In the genomic region with DNA sequence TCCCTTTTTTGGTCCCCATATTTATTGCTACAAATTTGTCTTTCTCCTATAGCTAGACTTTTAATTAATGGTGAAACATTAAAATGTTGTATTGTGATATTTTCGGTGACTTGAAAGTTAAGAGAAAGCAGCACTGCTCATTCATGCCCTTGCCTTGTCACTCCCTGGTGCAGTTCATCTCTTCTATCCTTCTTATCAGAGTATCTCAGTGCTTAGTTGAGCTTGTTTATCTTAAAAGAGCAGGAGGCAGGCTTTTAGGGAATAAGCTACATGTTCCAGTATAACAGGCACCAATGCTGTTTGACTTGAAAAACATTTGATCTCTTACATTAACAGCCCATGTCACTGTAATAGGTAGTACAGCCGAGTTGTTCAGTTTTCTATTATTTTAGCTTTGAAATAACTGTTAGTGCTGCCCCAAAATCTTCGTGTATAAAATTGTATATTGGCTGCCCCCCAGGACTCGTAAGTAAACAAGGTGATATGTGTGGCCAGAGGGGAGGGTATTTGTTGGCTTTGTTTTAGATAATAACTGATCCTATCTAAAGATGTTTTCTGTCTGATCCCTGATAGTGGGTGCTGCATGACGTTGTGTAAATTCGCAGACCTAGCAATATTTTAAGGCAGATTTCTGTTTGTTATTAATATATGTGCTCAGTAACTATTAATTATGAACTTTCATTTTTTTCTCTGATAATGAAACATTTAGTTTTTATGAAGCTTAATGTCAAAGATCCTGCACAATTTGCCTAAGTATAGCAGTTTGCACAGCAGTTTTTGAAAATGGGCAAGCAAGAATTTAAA, we compare ENCODE assay signal across 1 cellular context.
TF ChIP-seq lines count a peak whose summit lies in the region.

No MANE protein-coding gene starts in this region.

TF ChIP-seq in K562, 482 proteins besides CTCF, POLR2A, EP300 and RAD21 (continued from another document and continues in another):
- TF ChIP-seq SMAD2 (IDR thresholded peaks at IDR 0.05; ENCODE audit: low read depth, low read length) (no peak), HDAC2 (IDR thresholded peaks at IDR 0.05) (peak; percentile 43; the same call in 1 of the 2 replicates), STAT5A (IDR thresholded peaks at IDR 0.05; ENCODE audit: borderline replicate concordance, low read length) (peak; percentile 51; the same call in 1 of the 2 replicates), LCOR (CRISPR knock-in tag; IDR thresholded peaks at IDR 0.05) (no peak), ZNF354B (CRISPR knock-in tag; IDR thresholded peaks at IDR 0.05) (no peak), FOSL1 (tag; conservative IDR thresholded peaks at IDR 0.05) (0 out of 2 replicates have a peak, but pooled peaks have one; percentile 25), ZBTB17 (CRISPR knock-in tag; IDR thresholded peaks at IDR 0.05) (no peak), MTA2 (IDR thresholded peaks at IDR 0.05; ENCODE audit: low read depth) (peak; percentile 78), HOXB6 (CRISPR knock-in tag; IDR thresholded peaks at IDR 0.05; ENCODE audit: borderline replicate concordance) (no peak), TCF3 (CRISPR knock-in tag; IDR thresholded peaks at IDR 0.05) (peak; percentile 83), CBFA2T3 (IDR thresholded peaks at IDR 0.05) (peak; percentile 86), DPF2 (IDR thresholded peaks at IDR 0.05) (peak; percentile 92), NFIC (IDR thresholded peaks at IDR 0.05) (peak; percentile 29; the same call in 1 of the 2 replicates), ZFPM2 (CRISPR knock-in tag; IDR thresholded peaks at IDR 0.05) (no peak), TEAD4 (IDR thresholded peaks at IDR 0.05; ENCODE audit: low read length) (peak; percentile 83), TEAD4 (CRISPR knock-in tag; IDR thresholded peaks at IDR 0.05; ENCODE audit: borderline replicate concordance) (no peak), MEIS2 (IDR thresholded peaks at IDR 0.05; ENCODE audit: partially characterized antibody) (peak; percentile 37), ARID1B (IDR thresholded peaks at IDR 0.05) (peak; percentile 92), SMC3 (conservative IDR thresholded peaks at IDR 0.05; ENCODE audit: insufficient read depth, low read depth, low read length) (no peak), CREM (IDR thresholded peaks at IDR 0.05; ENCODE audit: low read depth) (0 out of 2 replicates have a peak, but pooled peaks have one; percentile 16), ZNF561 (CRISPR knock-in tag; conservative IDR thresholded peaks at IDR 0.05) (no peak), HDAC3 (IDR thresholded peaks at IDR 0.05; ENCODE audit: borderline replicate concordance, partially characterized antibody) (peak; percentile 35), KDM1A (IDR thresholded peaks at IDR 0.05) (peak; percentile 20 to 30; a peak in 1 of 4 replicates), MTA1 (IDR thresholded peaks at IDR 0.05; ENCODE audit: borderline replicate concordance) (peak; percentile 73; the same call in 1 of the 2 replicates), PHF21A (IDR thresholded peaks at IDR 0.05; ENCODE audit: borderline replicate concordance, low read depth) (no peak), MAFF (IDR thresholded peaks at IDR 0.05; ENCODE audit: low read length) (no peak), CTBP1 (IDR thresholded peaks at IDR 0.05; ENCODE audit: borderline replicate concordance) (peak; percentile 63), JUND (IDR thresholded peaks at IDR 0.05; ENCODE audit: borderline replicate concordance, low read depth, low read length) (peak; percentile 29; the same call in 1 of the 2 replicates), JUND (tag; IDR thresholded peaks at IDR 0.05; ENCODE audit: borderline replicate concordance, low read depth, low read length) (no peak), STAT5B (CRISPR knock-in tag; IDR thresholded peaks at IDR 0.05) (no peak), ADNP (tag; IDR thresholded peaks at IDR 0.05) (0 out of 2 replicates have a peak, but pooled peaks have one; percentile 3), POLR2AphosphoS5 (IDR thresholded peaks at IDR 0.05; ENCODE audit: control insufficient read depth, insufficient read depth, low read depth, low read length) (peak; percentile 28; the same call in 1 of the 2 replicates), GATAD2B (IDR thresholded peaks at IDR 0.05; ENCODE audit: borderline replicate concordance) (0 out of 2 replicates have a peak, but pooled peaks have one; percentile 84), RCOR1 (IDR thresholded peaks at IDR 0.05; ENCODE audit: borderline replicate concordance in 1 of 2, low read depth in 2 of 2, low read length in 2 of 2) (peak in 1 of 2 experiments; percentile 81; a peak in 2 of 4 replicates)
- TF ChIP-seq, protein P1, sequence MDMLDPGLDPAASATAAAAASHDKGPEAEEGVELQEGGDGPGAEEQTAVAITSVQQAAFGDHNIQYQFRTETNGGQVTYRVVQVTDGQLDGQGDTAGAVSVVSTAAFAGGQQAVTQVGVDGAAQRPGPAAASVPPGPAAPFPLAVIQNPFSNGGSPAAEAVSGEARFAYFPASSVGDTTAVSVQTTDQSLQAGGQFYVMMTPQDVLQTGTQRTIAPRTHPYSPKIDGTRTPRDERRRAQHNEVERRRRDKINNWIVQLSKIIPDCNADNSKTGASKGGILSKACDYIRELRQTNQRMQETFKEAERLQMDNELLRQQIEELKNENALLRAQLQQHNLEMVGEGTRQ (CRISPR knock-in tag; IDR thresholded peaks at IDR 0.05), result no peak
- TF ChIP-seq, protein P2, sequence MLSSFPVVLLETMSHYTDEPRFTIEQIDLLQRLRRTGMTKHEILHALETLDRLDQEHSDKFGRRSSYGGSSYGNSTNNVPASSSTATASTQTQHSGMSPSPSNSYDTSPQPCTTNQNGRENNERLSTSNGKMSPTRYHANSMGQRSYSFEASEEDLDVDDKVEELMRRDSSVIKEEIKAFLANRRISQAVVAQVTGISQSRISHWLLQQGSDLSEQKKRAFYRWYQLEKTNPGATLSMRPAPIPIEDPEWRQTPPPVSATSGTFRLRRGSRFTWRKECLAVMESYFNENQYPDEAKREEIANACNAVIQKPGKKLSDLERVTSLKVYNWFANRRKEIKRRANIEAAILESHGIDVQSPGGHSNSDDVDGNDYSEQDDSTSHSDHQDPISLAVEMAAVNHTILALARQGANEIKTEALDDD (IDR thresholded peaks at IDR 0.05), result peak; percentile 91
- TF ChIP-seq, protein P3, sequence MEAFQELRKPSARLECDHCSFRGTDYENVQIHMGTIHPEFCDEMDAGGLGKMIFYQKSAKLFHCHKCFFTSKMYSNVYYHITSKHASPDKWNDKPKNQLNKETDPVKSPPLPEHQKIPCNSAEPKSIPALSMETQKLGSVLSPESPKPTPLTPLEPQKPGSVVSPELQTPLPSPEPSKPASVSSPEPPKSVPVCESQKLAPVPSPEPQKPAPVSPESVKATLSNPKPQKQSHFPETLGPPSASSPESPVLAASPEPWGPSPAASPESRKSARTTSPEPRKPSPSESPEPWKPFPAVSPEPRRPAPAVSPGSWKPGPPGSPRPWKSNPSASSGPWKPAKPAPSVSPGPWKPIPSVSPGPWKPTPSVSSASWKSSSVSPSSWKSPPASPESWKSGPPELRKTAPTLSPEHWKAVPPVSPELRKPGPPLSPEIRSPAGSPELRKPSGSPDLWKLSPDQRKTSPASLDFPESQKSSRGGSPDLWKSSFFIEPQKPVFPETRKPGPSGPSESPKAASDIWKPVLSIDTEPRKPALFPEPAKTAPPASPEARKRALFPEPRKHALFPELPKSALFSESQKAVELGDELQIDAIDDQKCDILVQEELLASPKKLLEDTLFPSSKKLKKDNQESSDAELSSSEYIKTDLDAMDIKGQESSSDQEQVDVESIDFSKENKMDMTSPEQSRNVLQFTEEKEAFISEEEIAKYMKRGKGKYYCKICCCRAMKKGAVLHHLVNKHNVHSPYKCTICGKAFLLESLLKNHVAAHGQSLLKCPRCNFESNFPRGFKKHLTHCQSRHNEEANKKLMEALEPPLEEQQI (IDR thresholded peaks at IDR 0.05), result 0 out of 2 replicates have a peak, but pooled peaks have one; percentile 46
- TF ChIP-seq, protein P4, sequence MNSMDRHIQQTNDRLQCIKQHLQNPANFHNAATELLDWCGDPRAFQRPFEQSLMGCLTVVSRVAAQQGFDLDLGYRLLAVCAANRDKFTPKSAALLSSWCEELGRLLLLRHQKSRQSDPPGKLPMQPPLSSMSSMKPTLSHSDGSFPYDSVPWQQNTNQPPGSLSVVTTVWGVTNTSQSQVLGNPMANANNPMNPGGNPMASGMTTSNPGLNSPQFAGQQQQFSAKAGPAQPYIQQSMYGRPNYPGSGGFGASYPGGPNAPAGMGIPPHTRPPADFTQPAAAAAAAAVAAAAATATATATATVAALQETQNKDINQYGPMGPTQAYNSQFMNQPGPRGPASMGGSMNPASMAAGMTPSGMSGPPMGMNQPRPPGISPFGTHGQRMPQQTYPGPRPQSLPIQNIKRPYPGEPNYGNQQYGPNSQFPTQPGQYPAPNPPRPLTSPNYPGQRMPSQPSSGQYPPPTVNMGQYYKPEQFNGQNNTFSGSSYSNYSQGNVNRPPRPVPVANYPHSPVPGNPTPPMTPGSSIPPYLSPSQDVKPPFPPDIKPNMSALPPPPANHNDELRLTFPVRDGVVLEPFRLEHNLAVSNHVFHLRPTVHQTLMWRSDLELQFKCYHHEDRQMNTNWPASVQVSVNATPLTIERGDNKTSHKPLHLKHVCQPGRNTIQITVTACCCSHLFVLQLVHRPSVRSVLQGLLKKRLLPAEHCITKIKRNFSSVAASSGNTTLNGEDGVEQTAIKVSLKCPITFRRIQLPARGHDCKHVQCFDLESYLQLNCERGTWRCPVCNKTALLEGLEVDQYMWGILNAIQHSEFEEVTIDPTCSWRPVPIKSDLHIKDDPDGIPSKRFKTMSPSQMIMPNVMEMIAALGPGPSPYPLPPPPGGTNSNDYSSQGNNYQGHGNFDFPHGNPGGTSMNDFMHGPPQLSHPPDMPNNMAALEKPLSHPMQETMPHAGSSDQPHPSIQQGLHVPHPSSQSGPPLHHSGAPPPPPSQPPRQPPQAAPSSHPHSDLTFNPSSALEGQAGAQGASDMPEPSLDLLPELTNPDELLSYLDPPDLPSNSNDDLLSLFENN (IDR thresholded peaks at IDR 0.05; ENCODE audit: low read depth in 2 of 2, low read length in 2 of 2), result 0 out of 4 replicates have a peak, but pooled peaks of 1 of the 2 experiments have one; percentile 32
- TF ChIP-seq, protein P5, sequence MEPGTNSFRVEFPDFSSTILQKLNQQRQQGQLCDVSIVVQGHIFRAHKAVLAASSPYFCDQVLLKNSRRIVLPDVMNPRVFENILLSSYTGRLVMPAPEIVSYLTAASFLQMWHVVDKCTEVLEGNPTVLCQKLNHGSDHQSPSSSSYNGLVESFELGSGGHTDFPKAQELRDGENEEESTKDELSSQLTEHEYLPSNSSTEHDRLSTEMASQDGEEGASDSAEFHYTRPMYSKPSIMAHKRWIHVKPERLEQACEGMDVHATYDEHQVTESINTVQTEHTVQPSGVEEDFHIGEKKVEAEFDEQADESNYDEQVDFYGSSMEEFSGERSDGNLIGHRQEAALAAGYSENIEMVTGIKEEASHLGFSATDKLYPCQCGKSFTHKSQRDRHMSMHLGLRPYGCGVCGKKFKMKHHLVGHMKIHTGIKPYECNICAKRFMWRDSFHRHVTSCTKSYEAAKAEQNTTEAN (CRISPR knock-in tag; IDR thresholded peaks at IDR 0.05), result no peak
- TF ChIP-seq, protein P6, sequence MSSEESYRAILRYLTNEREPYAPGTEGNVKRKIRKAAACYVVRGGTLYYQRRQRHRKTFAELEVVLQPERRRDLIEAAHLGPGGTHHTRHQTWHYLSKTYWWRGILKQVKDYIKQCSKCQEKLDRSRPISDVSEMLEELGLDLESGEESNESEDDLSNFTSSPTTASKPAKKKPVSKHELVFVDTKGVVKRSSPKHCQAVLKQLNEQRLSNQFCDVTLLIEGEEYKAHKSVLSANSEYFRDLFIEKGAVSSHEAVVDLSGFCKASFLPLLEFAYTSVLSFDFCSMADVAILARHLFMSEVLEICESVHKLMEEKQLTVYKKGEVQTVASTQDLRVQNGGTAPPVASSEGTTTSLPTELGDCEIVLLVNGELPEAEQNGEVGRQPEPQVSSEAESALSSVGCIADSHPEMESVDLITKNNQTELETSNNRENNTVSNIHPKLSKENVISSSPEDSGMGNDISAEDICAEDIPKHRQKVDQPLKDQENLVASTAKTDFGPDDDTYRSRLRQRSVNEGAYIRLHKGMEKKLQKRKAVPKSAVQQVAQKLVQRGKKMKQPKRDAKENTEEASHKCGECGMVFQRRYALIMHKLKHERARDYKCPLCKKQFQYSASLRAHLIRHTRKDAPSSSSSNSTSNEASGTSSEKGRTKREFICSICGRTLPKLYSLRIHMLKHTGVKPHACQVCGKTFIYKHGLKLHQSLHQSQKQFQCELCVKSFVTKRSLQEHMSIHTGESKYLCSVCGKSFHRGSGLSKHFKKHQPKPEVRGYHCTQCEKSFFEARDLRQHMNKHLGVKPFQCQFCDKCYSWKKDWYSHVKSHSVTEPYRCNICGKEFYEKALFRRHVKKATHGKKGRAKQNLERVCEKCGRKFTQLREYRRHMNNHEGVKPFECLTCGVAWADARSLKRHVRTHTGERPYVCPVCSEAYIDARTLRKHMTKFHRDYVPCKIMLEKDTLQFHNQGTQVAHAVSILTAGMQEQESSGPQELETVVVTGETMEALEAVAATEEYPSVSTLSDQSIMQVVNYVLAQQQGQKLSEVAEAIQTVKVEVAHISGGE (CRISPR knock-in tag; IDR thresholded peaks at IDR 0.05), result no peak
- TF ChIP-seq, protein P7, sequence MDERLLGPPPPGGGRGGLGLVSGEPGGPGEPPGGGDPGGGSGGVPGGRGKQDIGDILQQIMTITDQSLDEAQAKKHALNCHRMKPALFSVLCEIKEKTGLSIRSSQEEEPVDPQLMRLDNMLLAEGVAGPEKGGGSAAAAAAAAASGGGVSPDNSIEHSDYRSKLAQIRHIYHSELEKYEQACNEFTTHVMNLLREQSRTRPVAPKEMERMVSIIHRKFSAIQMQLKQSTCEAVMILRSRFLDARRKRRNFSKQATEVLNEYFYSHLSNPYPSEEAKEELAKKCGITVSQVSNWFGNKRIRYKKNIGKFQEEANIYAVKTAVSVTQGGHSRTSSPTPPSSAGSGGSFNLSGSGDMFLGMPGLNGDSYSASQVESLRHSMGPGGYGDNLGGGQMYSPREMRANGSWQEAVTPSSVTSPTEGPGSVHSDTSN (CRISPR knock-in tag; IDR thresholded peaks at IDR 0.05; ENCODE audit: low read depth), result no peak
- TF ChIP-seq, protein P7 (tag; conservative IDR thresholded peaks at IDR 0.05; ENCODE audit: low read depth), result 0 out of 2 replicates have a peak, but pooled peaks have one; percentile 10
- TF ChIP-seq, protein P8, sequence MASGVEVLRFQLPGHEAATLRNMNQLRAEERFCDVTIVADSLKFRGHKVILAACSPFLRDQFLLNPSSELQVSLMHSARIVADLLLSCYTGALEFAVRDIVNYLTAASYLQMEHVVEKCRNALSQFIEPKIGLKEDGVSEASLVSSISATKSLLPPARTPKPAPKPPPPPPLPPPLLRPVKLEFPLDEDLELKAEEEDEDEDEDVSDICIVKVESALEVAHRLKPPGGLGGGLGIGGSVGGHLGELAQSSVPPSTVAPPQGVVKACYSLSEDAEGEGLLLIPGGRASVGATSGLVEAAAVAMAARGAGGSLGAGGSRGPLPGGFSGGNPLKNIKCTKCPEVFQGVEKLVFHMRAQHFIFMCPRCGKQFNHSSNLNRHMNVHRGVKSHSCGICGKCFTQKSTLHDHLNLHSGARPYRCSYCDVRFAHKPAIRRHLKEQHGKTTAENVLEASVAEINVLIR (CRISPR knock-in tag; IDR thresholded peaks at IDR 0.05), result no peak
